In the genomic region with DNA sequence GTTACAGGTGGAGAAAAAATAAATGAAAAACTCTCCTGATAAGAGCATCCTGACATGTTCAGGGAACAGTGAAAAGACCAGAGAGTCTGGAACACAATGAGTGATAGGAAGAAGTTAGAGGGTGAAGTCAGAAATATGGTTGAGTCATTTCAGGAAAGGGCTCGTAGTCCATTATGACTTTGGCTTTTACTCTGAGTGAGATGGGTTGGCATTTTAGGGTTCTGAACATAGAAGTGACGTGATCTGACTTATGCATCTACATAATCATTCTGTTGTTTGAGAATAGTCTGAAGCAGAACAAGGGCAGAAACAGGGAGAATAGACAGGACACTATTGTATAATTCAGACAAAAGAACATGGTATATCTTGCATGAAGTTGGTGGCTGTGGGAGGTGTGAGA, we compare ENCODE assay signal across 19 cellular contexts. TPM values are rescaled to one million over a fixed set of nuclear protein-coding genes. Genes with fewer than 3 reads are reported as not detected.
DNase-seq lines count a peak whose midpoint lies in the region; ATAC-seq and TF ChIP-seq lines count a peak whose summit lies in the region.
"Had no signal": no experiment of that assay in that cellular context is flagged by ENCODE, and none has a peak within 500 bp of the region (broad histone marks: within the 10 kb centered on the region; RNA-seq: fewer than 3 reads in every experiment).

No MANE protein-coding gene starts in this region.

- no peaks in the 10 kb centered on the region for H3K27me3 ChIP-seq in GM06990 (replicated peaks; ENCODE audit: control insufficient read depth, insufficient read depth, low read length)
- H3K27me3 ChIP-seq: esophagus muscularis mucosa, sigmoid colon, SJCRH30 had no signal

- in situ Hi-C loops in G401 (cut with HindIII; ENCODE audit: low sequenced_read_pairs) = no loop called here

- TF ChIP-seq CTCF in GM06990 (IDR thresholded peaks at IDR 0.05; ENCODE audit: insufficient read depth, low read length, poor library complexity, severe bottlenecking) (no peak), GM10266 (IDR thresholded peaks at IDR 0.05; ENCODE audit: control insufficient read depth, insufficient read depth, low read depth, missing control alignments) (no peak)

- DNase-seq in GM06990 (ENCODE audit: extremely low read depth, insufficient read length) (peak; percentile 17), GM03348 (ENCODE audit: low spot score) (no peak), GM10266 (ENCODE audit: extremely low spot score) (no peak), G401 (ENCODE audit: low spot score) (no peak)
- no peak for DNase-seq in stimulated activated CD4-positive, alpha-beta T cell treated with anti-CD3 and anti-CD28 coated beads, Interleukin-2, amount 100 ng/mL, for 48 hours
- DNase-seq: cortex of kidney; head of caudate nucleus; kidney glomerular epithelial cell; NCI-H1436 treated with DMSO at 0.1 percent for 48 hours; NCI-H226; sigmoid colon; SJCRH30; stimulated activated CD4-positive, alpha-beta T cell treated with anti-CD3 and anti-CD28 coated beads, Interleukin-4, amount 100 ng/mL, for 1 hour; T1000; transverse colon had no signal

- no peak overlapping the region for H3K4me3 ChIP-seq in GM06990 (replicated peaks; ENCODE audit: low read depth, low read length)
- H3K4me3 ChIP-seq: esophagus muscularis mucosa, sigmoid colon, SJCRH30, transverse colon had no signal

- ATAC-seq in GM18858 (IDR thresholded peaks at IDR 0.05; ENCODE audit: unreplicated experiment) (peak; percentile 83), HG02623 (IDR thresholded peaks at IDR 0.05; ENCODE audit: unreplicated experiment) (peak; percentile 65), HG03520 (IDR thresholded peaks at IDR 0.05; ENCODE audit: unreplicated experiment) (peak; percentile 74)

- H3K36me3 ChIP-seq in GM06990 (ENCODE audit: control insufficient read depth, insufficient read depth, low read length) = no peaks in the 10 kb centered on the region
- H3K36me3 ChIP-seq: esophagus muscularis mucosa, sigmoid colon, SJCRH30, transverse colon had no signal

RNA-seq across cellular contexts. Expression of a gene that starts 5.8 kb away (rescaled TPM):
- 14.9 and 16.2 TPM in 2 replicates for total RNA-seq in G401 (2014; rRNA removed; shearing (Covaris generic))
